In genomic region chr5:68698025-68698940, GRCh38 we compare ENCODE assay signal across 25 cellular contexts.
"Had no signal": no experiment of that assay in that cellular context is flagged by ENCODE, and none has a peak within 500 bp of the region (broad histone marks: within the 10 kb centered on the region; RNA-seq: fewer than 3 reads in every experiment).

No MANE protein-coding gene starts in this region.

- H3K27me3 Mint-ChIP-seq: dendritic cell treated with granulocyte-macrophage colony-stimulating factor and Interleukin-4, amounts not matched to agents 40 ng/mL and 50 ng/mL, for 4 days; stimulated activated naive CD8-positive, alpha-beta T cell treated with anti-CD3 and anti-CD28 coated beads, Interleukin-15, amount 100 ng/mL, for 72 hours had no signal

- H3K36me3 Mint-ChIP-seq: mesothelial cell of epicardium, neural progenitor cell had no signal

- H3K4me1 Mint-ChIP-seq: mesothelial cell of epicardium; naive thymus-derived CD4-positive, alpha-beta T cell; nephron; neural progenitor cell; stimulated activated naive CD8-positive, alpha-beta T cell treated with anti-CD3 and anti-CD28 coated beads, Interleukin-15, amount 100 ng/mL, for 72 hours had no signal

- DNase-seq: effector CD8-positive, alpha-beta T cell; endodermal cell; esophagus squamous epithelium; foreskin melanocyte; glutamatergic neuron; heart right ventricle; hippocampal formation; left cardiac atrium; left lung; mesenchymal stem cell; mucosa of descending colon; naive thymus-derived CD4-positive, alpha-beta T cell; stimulated activated CD4-positive, alpha-beta T cell treated with anti-CD3 and anti-CD28 coated beads, Interleukin-12 subunit alpha, Interleukin-12 subunit beta, amount 100 ng/mL, for 4 hours; stimulated activated CD4-positive, alpha-beta T cell treated with anti-CD3 and anti-CD28 coated beads, Interleukin-1b, Interleukin-23, amount 100 ng/mL, for 48 hours; stimulated activated CD4-positive, alpha-beta T cell treated with anti-CD3 and anti-CD28 coated beads, Interleukin-4, amount 100 ng/mL, for 1 hour; stimulated activated CD8-positive, alpha-beta memory T cell treated with anti-CD3 and anti-CD28 coated beads, Interleukin-4, amount 100 ng/mL, for 48 hours; stimulated activated naive CD4-positive, alpha-beta T cell; stimulated activated naive CD8-positive, alpha-beta T cell treated with anti-CD3 and anti-CD28 coated beads, Interleukin-15, amount 100 ng/mL, for 72 hours; transverse colon; upper lobe of right lung had no signal

- H3K27ac Mint-ChIP-seq: dendritic cell treated with granulocyte-macrophage colony-stimulating factor and Interleukin-4, amounts not matched to agents 40 ng/mL and 50 ng/mL, for 4 days; endodermal cell; mesothelial cell of epicardium; nephron; neural progenitor cell; stimulated activated naive CD8-positive, alpha-beta T cell treated with anti-CD3 and anti-CD28 coated beads, Interleukin-15, amount 100 ng/mL, for 72 hours had no signal

- ATAC-seq: heart right ventricle; left cardiac atrium; left lung; mucosa of descending colon; naive thymus-derived CD4-positive, alpha-beta T cell; sciatic nerve; stimulated activated naive CD8-positive, alpha-beta T cell treated with anti-CD3 and anti-CD28 coated beads, Interleukin-15, amount 100 ng/mL, for 72 hours; upper lobe of right lung had no signal

- H3K4me3 Mint-ChIP-seq: dendritic cell treated with granulocyte-macrophage colony-stimulating factor and Interleukin-4, amounts not matched to agents 40 ng/mL and 50 ng/mL, for 4 days; endodermal cell; mesothelial cell of epicardium; naive thymus-derived CD4-positive, alpha-beta T cell; nephron; neural progenitor cell; stimulated activated naive CD8-positive, alpha-beta T cell treated with anti-CD3 and anti-CD28 coated beads, Interleukin-15, amount 100 ng/mL, for 72 hours had no signal
